In genomic region chr13:45534604-45535003, GRCh38 we compare ENCODE assay signal across 25 cellular contexts.
"Had no signal": no experiment of that assay in that cellular context is flagged by ENCODE, and none has a peak within 500 bp of the region (broad histone marks: within the 10 kb centered on the region; RNA-seq: fewer than 3 reads in every experiment).

No MANE protein-coding gene starts in this region.

- H3K9me3 Mint-ChIP-seq: mesothelial cell of epicardium; naive B cell; natural killer cell; stimulated activated memory B cell treated with anti-CD40 and anti-IgM and Interleukin-4, amounts not matched to agents 10 μg/mL and 1 μg/mL and 100 μg/mL, for 72 hours; stimulated activated naive CD8-positive, alpha-beta T cell treated with anti-CD3 and anti-CD28 coated beads, Interleukin-15, amount 100 ng/mL, for 72 hours had no signal

- H3K27me3 Mint-ChIP-seq: naive B cell; stimulated activated memory B cell treated with anti-CD40 and anti-IgM and Interleukin-4, amounts not matched to agents 10 μg/mL and 1 μg/mL and 100 μg/mL, for 72 hours; stimulated activated naive CD8-positive, alpha-beta T cell treated with anti-CD3 and anti-CD28 coated beads, Interleukin-15, amount 100 ng/mL, for 72 hours had no signal

- H3K27ac Mint-ChIP-seq: mesothelial cell of epicardium; stimulated activated memory B cell treated with anti-CD40 and anti-IgM and Interleukin-4, amounts not matched to agents 10 μg/mL and 1 μg/mL and 100 μg/mL, for 72 hours had no signal

- H3K4me3 ChIP-seq: hepatocyte, left ventricle myocardium inferior, lung, pancreas, prostate gland, sigmoid colon, spleen, thyroid gland, transverse colon, upper lobe of left lung, vagina had no signal

- DNase-seq: islet precursor cell; left ventricle myocardium inferior; mesendoderm; naive B cell; natural killer cell; nucleus accumbens; pancreas; retina; right cardiac atrium; sigmoid colon; small intestine; spleen; stimulated activated CD4-positive, alpha-beta T cell treated with anti-CD3 and anti-CD28 coated beads, Interleukin-4, amount 100 ng/mL, for 24 hours; stimulated activated naive CD4-positive, alpha-beta T cell treated with Interleukin-2 at 50 U/mL for 16 hours; stimulated activated naive CD8-positive, alpha-beta T cell treated with anti-CD3 and anti-CD28 coated beads, Interleukin-15, amount 100 ng/mL, for 72 hours; substantia nigra; thyroid gland; transverse colon; upper lobe of left lung had no signal

- ATAC-seq: natural killer cell; pancreas; right cardiac atrium; stimulated activated memory B cell treated with anti-CD40 and anti-IgM and Interleukin-4, amounts not matched to agents 10 μg/mL and 1 μg/mL and 100 μg/mL, for 72 hours; stimulated activated naive CD8-positive, alpha-beta T cell treated with anti-CD3 and anti-CD28 coated beads, Interleukin-15, amount 100 ng/mL, for 72 hours had no signal

- H3K27ac ChIP-seq: hepatocyte, left ventricle myocardium inferior, pancreas, prostate gland, sigmoid colon, spleen, thyroid gland, transverse colon, upper lobe of left lung, vagina had no signal

- H3K4me1 Mint-ChIP-seq: mesothelial cell of epicardium; naive B cell; natural killer cell; stimulated activated memory B cell treated with anti-CD40 and anti-IgM and Interleukin-4, amounts not matched to agents 10 μg/mL and 1 μg/mL and 100 μg/mL, for 72 hours; stimulated activated naive CD8-positive, alpha-beta T cell treated with anti-CD3 and anti-CD28 coated beads, Interleukin-15, amount 100 ng/mL, for 72 hours had no signal

- H3K4me3 Mint-ChIP-seq: mesothelial cell of epicardium; naive B cell; natural killer cell; stimulated activated memory B cell treated with anti-CD40 and anti-IgM and Interleukin-4, amounts not matched to agents 10 μg/mL and 1 μg/mL and 100 μg/mL, for 72 hours; stimulated activated naive CD8-positive, alpha-beta T cell treated with anti-CD3 and anti-CD28 coated beads, Interleukin-15, amount 100 ng/mL, for 72 hours had no signal

- H3K9me3 ChIP-seq: left ventricle myocardium inferior, pancreas, prostate gland, sigmoid colon, spleen, thyroid gland, transverse colon, upper lobe of left lung, vagina had no signal

- H3K36me3 ChIP-seq: prostate gland had no signal
